In genomic region chr20:16082051-16082550, GRCh38 we compare ENCODE assay signal across 25 cellular contexts.
"Had no signal": no experiment of that assay in that cellular context is flagged by ENCODE, and none has a peak within 500 bp of the region (broad histone marks: within the 10 kb centered on the region; RNA-seq: fewer than 3 reads in every experiment).

No MANE protein-coding gene starts in this region.

- H3K9me3 ChIP-seq: gastrocnemius medialis had no signal

- H3K27me3 Mint-ChIP-seq: activated CD4-positive, alpha-beta memory T cell treated with anti-CD3 and anti-CD28 coated beads, Interleukin-2, amount 10 ng/mL, durations not matched to agents 7 days and 5 days; activated naive CD4-positive, alpha-beta T cell treated with anti-CD3 and anti-CD28 coated beads, Interleukin-2, amount 10 ng/mL, durations not matched to agents 7 days and 5 days; activated naive CD8-positive, alpha-beta T cell treated with anti-CD3 and anti-CD28 coated beads, Interleukin-2, amount 10 ng/mL, durations not matched to agents 7 days and 5 days; activated T-cell treated with anti-CD3 and anti-CD28 coated beads, Interleukin-2, amount 50 U/mL, for 24 hours; central memory CD8-positive, alpha-beta T cell; dendritic cell treated with granulocyte-macrophage colony-stimulating factor and Interleukin-4, amounts not matched to agents 40 ng/mL and 50 ng/mL, for 4 days had no signal

- ATAC-seq: activated naive CD4-positive, alpha-beta T cell treated with anti-CD3 and anti-CD28 coated beads, Interleukin-2, amount 50 U/mL, for 72 hours; activated T-cell treated with anti-CD3 and anti-CD28 coated beads, Interleukin-2, amount 50 U/mL, for 72 hours; esophagus mucosa; gastrocnemius medialis had no signal

- H3K9me3 Mint-ChIP-seq: activated CD4-positive, alpha-beta memory T cell treated with anti-CD3 and anti-CD28 coated beads, Interleukin-2, amount 10 ng/mL, durations not matched to agents 7 days and 5 days; activated T-cell treated with anti-CD3 and anti-CD28 coated beads, Interleukin-2, amount 50 U/mL, for 24 hours had no signal

- H3K4me1 ChIP-seq: gastrocnemius medialis had no signal

- H3K36me3 ChIP-seq: brain microvascular endothelial cell, gastrocnemius medialis had no signal

- H3K27me3 ChIP-seq: brain microvascular endothelial cell, dorsolateral prefrontal cortex, gastrocnemius medialis had no signal

- H3K27ac ChIP-seq: brain microvascular endothelial cell, coronary artery, dorsolateral prefrontal cortex, gastrocnemius medialis had no signal

- H3K27ac Mint-ChIP-seq: activated CD4-positive, alpha-beta memory T cell treated with anti-CD3 and anti-CD28 coated beads, Interleukin-2, amount 10 ng/mL, durations not matched to agents 7 days and 5 days; activated CD4-positive, alpha-beta T cell treated with anti-CD3 and anti-CD28 coated beads, Interleukin-2, amount 10 ng/mL, durations not matched to agents 7 days and 5 days; activated naive CD4-positive, alpha-beta T cell treated with anti-CD3 and anti-CD28 coated beads, Interleukin-2, amount 10 ng/mL, durations not matched to agents 7 days and 5 days; activated naive CD4-positive, alpha-beta T cell treated with anti-CD3 and anti-CD28 coated beads, Interleukin-2, amount 50 U/mL, for 72 hours; activated naive CD8-positive, alpha-beta T cell treated with anti-CD3 and anti-CD28 coated beads, Interleukin-2, amount 10 ng/mL, durations not matched to agents 7 days and 5 days; activated T-cell treated with anti-CD3 and anti-CD28 coated beads, Interleukin-2, amount 50 U/mL, for 24 hours; activated T-cell treated with anti-CD3 and anti-CD28 coated beads, Interleukin-2, amount 50 U/mL, for 72 hours; dendritic cell treated with granulocyte-macrophage colony-stimulating factor and Interleukin-4, amounts not matched to agents 40 ng/mL and 50 ng/mL, for 4 days; endodermal cell had no signal

- H3K4me3 ChIP-seq: coronary artery, dorsolateral prefrontal cortex, gastrocnemius medialis had no signal

- H3K4me3 Mint-ChIP-seq: activated CD4-positive, alpha-beta memory T cell treated with anti-CD3 and anti-CD28 coated beads, Interleukin-2, amount 10 ng/mL, durations not matched to agents 7 days and 5 days; activated CD4-positive, alpha-beta T cell treated with anti-CD3 and anti-CD28 coated beads, Interleukin-2, amount 10 ng/mL, durations not matched to agents 7 days and 5 days; activated naive CD4-positive, alpha-beta T cell treated with anti-CD3 and anti-CD28 coated beads, Interleukin-2, amount 10 ng/mL, durations not matched to agents 7 days and 5 days; activated naive CD8-positive, alpha-beta T cell treated with anti-CD3 and anti-CD28 coated beads, Interleukin-2, amount 10 ng/mL, durations not matched to agents 7 days and 5 days; activated T-cell treated with anti-CD3 and anti-CD28 coated beads, Interleukin-2, amount 50 U/mL, for 24 hours; activated T-cell treated with anti-CD3 and anti-CD28 coated beads, Interleukin-2, amount 50 U/mL, for 72 hours; central memory CD8-positive, alpha-beta T cell; dendritic cell treated with granulocyte-macrophage colony-stimulating factor and Interleukin-4, amounts not matched to agents 40 ng/mL and 50 ng/mL, for 4 days; endodermal cell had no signal

- H3K36me3 Mint-ChIP-seq: activated naive CD4-positive, alpha-beta T cell treated with anti-CD3 and anti-CD28 coated beads, Interleukin-2, amount 10 ng/mL, durations not matched to agents 7 days and 5 days; activated naive CD4-positive, alpha-beta T cell treated with anti-CD3 and anti-CD28 coated beads, Interleukin-2, amount 50 U/mL, for 72 hours; activated naive CD8-positive, alpha-beta T cell treated with anti-CD3 and anti-CD28 coated beads, Interleukin-2, amount 10 ng/mL, durations not matched to agents 7 days and 5 days had no signal

- H3K4me1 Mint-ChIP-seq: activated CD4-positive, alpha-beta memory T cell treated with anti-CD3 and anti-CD28 coated beads, Interleukin-2, amount 10 ng/mL, durations not matched to agents 7 days and 5 days; activated CD4-positive, alpha-beta T cell treated with anti-CD3 and anti-CD28 coated beads, Interleukin-2, amount 10 ng/mL, durations not matched to agents 7 days and 5 days; activated naive CD4-positive, alpha-beta T cell treated with anti-CD3 and anti-CD28 coated beads, Interleukin-2, amount 10 ng/mL, durations not matched to agents 7 days and 5 days; activated naive CD8-positive, alpha-beta T cell treated with anti-CD3 and anti-CD28 coated beads, Interleukin-2, amount 10 ng/mL, durations not matched to agents 7 days and 5 days; central memory CD8-positive, alpha-beta T cell; endodermal cell had no signal

- DNase-seq: activated CD4-positive, alpha-beta memory T cell treated with anti-CD3 and anti-CD28 coated beads, Interleukin-2, amount 10 ng/mL, durations not matched to agents 7 days and 5 days; activated CD4-positive, alpha-beta T cell treated with anti-CD3 and anti-CD28 coated beads for 1 hour; activated CD4-positive, alpha-beta T cell treated with anti-CD3 and anti-CD28 coated beads for 4 hours; activated CD4-positive, alpha-beta T cell treated with anti-CD3 and anti-CD28 coated beads, Interleukin-2, amount 10 ng/mL, durations not matched to agents 7 days and 5 days; activated CD4-positive, alpha-beta T cell treated with anti-CD3 and anti-CD28 coated beads, Interleukin-2, amount 50 U/mL, for 4 hours; activated CD8-positive, alpha-beta memory T cell treated with anti-CD3 and anti-CD28 coated beads, Interleukin-2, amount 50 U/mL, for 48 hours; activated gamma-delta T cell; activated naive CD4-positive, alpha-beta T cell; activated naive CD4-positive, alpha-beta T cell treated with anti-CD3 and anti-CD28 coated beads, Interleukin-2, amount 10 ng/mL, durations not matched to agents 7 days and 5 days; activated naive CD8-positive, alpha-beta T cell treated with anti-CD3 and anti-CD28 coated beads, Interleukin-2, amount 10 ng/mL, durations not matched to agents 7 days and 5 days; activated T-cell treated with anti-CD3 and anti-CD28 coated beads for 4 hours; activated T-cell treated with anti-CD3 and anti-CD28 coated beads, Interleukin-2, amount 50 U/mL, for 24 hours; activated T-cell treated with anti-CD3 and anti-CD28 coated beads, Interleukin-2, amount 50 U/mL, for 72 hours; brain microvascular endothelial cell; dorsolateral prefrontal cortex; effector memory CD4-positive, alpha-beta T cell; endodermal cell; foreskin fibroblast; gastrocnemius medialis; T-helper 2 cell had no signal
